Comparison of ENCODE assay signal across 22 cellular contexts in genomic region chr3:192655627-192656026, GRCh38.
DNase-seq lines count a peak whose midpoint lies in the region; ATAC-seq and TF ChIP-seq lines count a peak whose summit lies in the region.
"Had no signal": no experiment of that assay in that cellular context is flagged by ENCODE, and none has a peak within 500 bp of the region (broad histone marks: within the 10 kb centered on the region; RNA-seq: fewer than 3 reads in every experiment).

No MANE protein-coding gene starts in this region.

- H4K12ac ChIP-seq in trophoblast cell (ENCODE audit: low read depth, low read length) = no peak overlapping the region

- no peak overlapping the region for H3K23ac ChIP-seq in trophoblast cell (ENCODE audit: low read length)

- H2AFZ ChIP-seq in trophoblast cell (ENCODE audit: insufficient read depth, low read length, poor library complexity) = no peak overlapping the region

- H3K79me1 ChIP-seq in trophoblast cell (ENCODE audit: low read length) = no peaks in the 10 kb centered on the region

- no peak for TF ChIP-seq CTCF in heart left ventricle (IDR thresholded peaks at IDR 0.05)
- TF ChIP-seq CTCF in spleen (IDR thresholded peaks at IDR 0.05 in 8 of 11, conservative IDR thresholded peaks at IDR 0.05 in 3 of 11) = no peak

- no peak for DNase-seq in heart left ventricle
- no peak for DNase-seq in Right ventricle myocardium superior
- DNase-seq in right cardiac atrium = no peak
- DNase-seq in cardiac septum (ENCODE audit: low spot score) = no peak
- DNase-seq in OCI-M1 (lab: John Stamatoyannopoulos, UW) = peak; percentile 7
- peak; percentile 28 to 88 for DNase-seq in trophoblast cell
- DNase-seq in spleen = no peak
- DNase-seq in activated CD4-positive, alpha-beta T cell treated with anti-CD3 and anti-CD28 coated beads for 4 hours = no peak
- DNase-seq: 8988T; CD8-positive, alpha-beta T cell; COR-L47; DMS 273 treated with DMSO at 0.1 percent for 48 hours; DMS53; DND-41; EL; GOT3; H7; HFFc6 had no signal

- H3K79me2 ChIP-seq in trophoblast cell (ENCODE audit: control insufficient read depth, insufficient read depth, low read length, poor library complexity) = no peaks in the 10 kb centered on the region

- H4K91ac ChIP-seq in trophoblast cell (ENCODE audit: low read depth, low read length) = no peak overlapping the region

- H3K4ac ChIP-seq in trophoblast cell (ENCODE audit: low read depth, low read length) = no peak overlapping the region

- no peak overlapping the region for H2AK5ac ChIP-seq in trophoblast cell (ENCODE audit: low read length)

- no peaks in the 10 kb centered on the region for H3K9me3 ChIP-seq in heart left ventricle
- no peaks in the 10 kb centered on the region for H3K9me3 ChIP-seq in right cardiac atrium (ENCODE audit: control insufficient read depth, low read length)
- H3K9me3 ChIP-seq in trophoblast cell (ENCODE audit: insufficient read depth, low read depth, low read length) = no peaks in the 10 kb centered on the region
- H3K9me3 ChIP-seq in spleen = no peaks in the 10 kb centered on the region
- H3K9me3 ChIP-seq: BLaER1 treated with 17β-estradiol and CSF1 and Interleukin-3, amounts not matched to agents 10 nM and 100 nM had no signal

- H3K14ac ChIP-seq in trophoblast cell (ENCODE audit: low read length) = no peak overlapping the region

- 53 to 64% (median 56%) methylated on average over 6 of the region's 6 CpGs for WGBS in heart left ventricle, 4 donors
- WGBS in right cardiac atrium = 58% methylated on average over 6 of the region's 6 CpGs
- WGBS in trophoblast cell (ENCODE audit: extremely low coverage, insufficient coverage, insufficient read length) = no CpG with 5 or more reads among the region's 6 CpGs
- WGBS in spleen, 5 donors = 72 to 84% (median 78%) methylated on average over 6 of the region's 6 CpGs

- H3K36me3 ChIP-seq in heart left ventricle (no peaks in the 10 kb centered on the region), trophoblast cell (ENCODE audit: control insufficient read depth in 1 of 2, insufficient read depth in 2 of 2, low read length in 2 of 2) (no peaks in the 10 kb centered on the region), spleen (no peaks in the 10 kb centered on the region)
- H3K36me3 ChIP-seq: BLaER1 treated with 17β-estradiol and CSF1 and Interleukin-3, amounts not matched to agents 10 nM and 100 nM had no signal

- no peak for ATAC-seq in heart left ventricle
- ATAC-seq in Right ventricle myocardium superior (ENCODE audit: poor library complexity) = no peak
- no peak for ATAC-seq in right cardiac atrium
- ATAC-seq: CD8-positive, alpha-beta T cell; HCT116 had no signal

- H4K8ac ChIP-seq in trophoblast cell (ENCODE audit: low read depth, low read length) = no peak overlapping the region

- no peak overlapping the region for H3K18ac ChIP-seq in trophoblast cell (ENCODE audit: low read length)

- H2BK12ac ChIP-seq in trophoblast cell (ENCODE audit: low read length) = no peak overlapping the region

- intact Hi-C loops in heart left ventricle (cut with DNase I) = loop anchor here in 4 of 10 donors (2.0 to 10.0 kb wide), 5 partner anchors 19 to 459 kb away; partner anchors contain the start of gene FGF12 (in 2 of the 4)
- intact Hi-C loops in Right ventricle myocardium superior (cut with DNase I) = loop anchor here (10.0 kb wide), 1 partner anchor 69 kb away; the partner anchor contains the start of gene FGF12
- intact Hi-C loops in right cardiac atrium (cut with DNase I) = loop anchor here in 1 of 4 donors (10.0 kb wide), 1 partner anchor 69 kb away; the partner anchor contains the start of gene FGF12
- intact Hi-C loops in cardiac septum (cut with DNase I) = no loop called here
- intact Hi-C loops in spleen (cut with DNase I; ENCODE audit: low total_unique reads) = no loop called here

- H3K27me3 ChIP-seq in heart left ventricle = no peaks in the 10 kb centered on the region
- no peaks in the 10 kb centered on the region for H3K27me3 ChIP-seq in right cardiac atrium (ENCODE audit: control insufficient read depth, insufficient read depth)
- no peaks in the 10 kb centered on the region for H3K27me3 ChIP-seq in trophoblast cell (ENCODE audit: insufficient read depth, low read length)
- H3K27me3 ChIP-seq in spleen (replicated peaks in 1 of 7) = no peaks in the 10 kb centered on the region
- H3K27me3 ChIP-seq: BLaER1 treated with 17β-estradiol and CSF1 and Interleukin-3, amounts not matched to agents 10 nM and 100 nM had no signal

- H3K27ac ChIP-seq in heart left ventricle (peak overlapping the region in 10 of 12 donors; percentile 17 to 82 (median 64)), right cardiac atrium (ENCODE audit: low read length) (peak overlapping the region; percentile 64), trophoblast cell (ENCODE audit: low read depth, low read length) (no peak overlapping the region), spleen (no peak overlapping the region)
- H3K27ac ChIP-seq: BLaER1 treated with 17β-estradiol and CSF1 and Interleukin-3, amounts not matched to agents 10 nM and 100 nM; HL-60 had no signal

- H2BK5ac ChIP-seq in trophoblast cell (ENCODE audit: low read depth, low read length, poor library complexity) = no peak overlapping the region

- no peak overlapping the region for H3K9ac ChIP-seq in trophoblast cell (ENCODE audit: low read length)
- H3K9ac ChIP-seq: BLaER1 treated with 17β-estradiol and CSF1 and Interleukin-3, amounts not matched to agents 10 nM and 100 nM had no signal

- H3K4me1 ChIP-seq in heart left ventricle = peaks cover 0 to 34% (median 4%) of the 10 kb centered on the region in 12 donors
- no peaks in the 10 kb centered on the region for H3K4me1 ChIP-seq in right cardiac atrium (ENCODE audit: control insufficient read depth, insufficient read depth, low read length)
- H3K4me1 ChIP-seq in trophoblast cell (ENCODE audit: control insufficient read depth in 1 of 2, insufficient read depth in 2 of 2, low read length in 2 of 2) = no peaks in the 10 kb centered on the region
- no peaks in the 10 kb centered on the region for H3K4me1 ChIP-seq in spleen

- TF ChIP-seq POLR2A in heart left ventricle (IDR thresholded peaks at IDR 0.05) (no peak), spleen (IDR thresholded peaks at IDR 0.05) (no peak)

- H2BK120ac ChIP-seq in trophoblast cell (ENCODE audit: insufficient read depth, low read length, poor library complexity) = no peak overlapping the region

- H3K4me2 ChIP-seq in trophoblast cell (ENCODE audit: low read length) = no peak overlapping the region

- H3K4me3 ChIP-seq in heart left ventricle (no peak overlapping the region), right cardiac atrium (ENCODE audit: low read length) (no peak overlapping the region), trophoblast cell (ENCODE audit: low read depth, low read length) (no peak overlapping the region), spleen (no peak overlapping the region)
- H3K4me3 ChIP-seq: BLaER1 treated with 17β-estradiol and CSF1 and Interleukin-3, amounts not matched to agents 10 nM and 100 nM; GM12878 had no signal

Comparison
In these comparisons a context has a peak if more than half of its experiments do, and no peak if none do; other contexts are left out.
1. DNase-seq: peak in OCI-M1 (single experiment) and trophoblast cell (2 of 2); none in heart left ventricle (0 of 5), Right ventricle myocardium superior (single experiment), right cardiac atrium (0 of 3), cardiac septum (single experiment), spleen (single experiment) and activated CD4-positive, alpha-beta T cell treated with anti-CD3 and anti-CD28 coated beads for 4 hours (0 of 2).
2. H3K27ac ChIP-seq: peak in heart left ventricle (10 of 12) and right cardiac atrium (single experiment); none in trophoblast cell (single experiment) and spleen (0 of 8).